In genomic region chr9:111922324-111923013, GRCh38 we compare ENCODE assay signal across 22 cellular contexts. TPM values are rescaled to one million over a fixed set of nuclear protein-coding genes. Genes with fewer than 3 reads are reported as not detected.
DNase-seq lines count a peak whose midpoint lies in the region; ATAC-seq, FAIRE-seq and TF ChIP-seq lines count a peak whose summit lies in the region.
"Had no signal": no experiment of that assay in that cellular context is flagged by ENCODE, and none has a peak within 500 bp of the region (broad histone marks: within the 10 kb centered on the region; RNA-seq: fewer than 3 reads in every experiment).

No MANE protein-coding gene starts in this region.

- H3K27ac ChIP-seq in SU-DHL-6 (ENCODE audit: low read depth, low read length): peak overlapping the region; percentile 25; the same call in 1 of the 2 replicates
- H3K27ac ChIP-seq in osteoblast (ENCODE audit: low read depth, low read length): peak overlapping the region; percentile 0
- H3K27ac ChIP-seq in HepG2 (ENCODE audit: extremely low read length, insufficient read depth, low read length): no peak overlapping the region
- H3K27ac ChIP-seq: gastroesophageal sphincter, suprapubic skin had no signal

- H3K79me2 ChIP-seq in SU-DHL-6 (ENCODE audit: insufficient read depth, low read length) (peaks cover 62% of the 10 kb centered on the region), osteoblast (ENCODE audit: insufficient read depth, low read length) (peaks cover 88% of the 10 kb centered on the region), HepG2 (ENCODE audit: insufficient read depth, low read length) (no peaks in the 10 kb centered on the region)

- H3K4me1 ChIP-seq in osteoblast (ENCODE audit: insufficient read depth, low read length) (peaks cover 39% of the 10 kb centered on the region), HepG2 (ENCODE audit: insufficient read depth, low read length) (peaks cover 3% of the 10 kb centered on the region)

- no peaks in the 10 kb centered on the region for H3K9me3 ChIP-seq in SU-DHL-6 (ENCODE audit: insufficient read depth, low read length)
- no peaks in the 10 kb centered on the region for H3K9me3 ChIP-seq in osteoblast (ENCODE audit: low read depth, low read length)
- H3K9me3 ChIP-seq in HepG2 (ENCODE audit: low read length): no peaks in the 10 kb centered on the region
- H3K9me3 ChIP-seq: gastroesophageal sphincter, suprapubic skin had no signal

- no peaks in the 10 kb centered on the region for H3K27me3 ChIP-seq in SU-DHL-6 (ENCODE audit: low read length)
- H3K27me3 ChIP-seq in osteoblast (ENCODE audit: insufficient read depth, low read length): no peaks in the 10 kb centered on the region
- no peaks in the 10 kb centered on the region for H3K27me3 ChIP-seq in HepG2 (ENCODE audit: control insufficient read depth in 1 of 2, insufficient read depth in 2 of 2, low read length in 2 of 2)
- H3K27me3 ChIP-seq: gastroesophageal sphincter, suprapubic skin had no signal

- no peak overlapping the region for H2AFZ ChIP-seq in SU-DHL-6 (ENCODE audit: low read depth, low read length, severe bottlenecking)
- no peak overlapping the region for H2AFZ ChIP-seq in osteoblast (ENCODE audit: low read length)
- no peak overlapping the region for H2AFZ ChIP-seq in HepG2 (ENCODE audit: low read length)

- POLR2A ChIA-PET in HepG2 (lab: Yijun Ruan, JAX): no interaction called here

- H3F3A ChIP-seq in SU-DHL-6 (ENCODE audit: insufficient read depth): peaks cover 56% of the 10 kb centered on the region

- CTCF ChIA-PET in HepG2 (lab: Yijun Ruan, JAX; ENCODE audit: low intra/inter-chr PET ratio, low total read pairs): no interaction called here

- no peak overlapping the region for H3K9ac ChIP-seq in SU-DHL-6 (ENCODE audit: low read length)
- H3K9ac ChIP-seq in HepG2 (ENCODE audit: insufficient read depth, low read depth, low read length): no peak overlapping the region

- H3K36me3 ChIP-seq in SU-DHL-6 (ENCODE audit: low read length): peaks cover 18% of the 10 kb centered on the region
- H3K36me3 ChIP-seq in osteoblast (ENCODE audit: insufficient read depth, low read length): peaks cover 88% of the 10 kb centered on the region
- peaks cover 2 to 3% of the 10 kb centered on the region in 2 experiments; a peak in 3 of 5 replicates for H3K36me3 ChIP-seq in HepG2 (replicated peaks in 1 of 2; ENCODE audit: control insufficient read depth in 1 of 2, insufficient read depth in 2 of 2, low read length in 2 of 2)

- no peaks in the 10 kb centered on the region for H3K9me2 ChIP-seq in SU-DHL-6 (replicated peaks; ENCODE audit: insufficient read depth, low read length)

- TF ChIP-seq POLR2A in HepG2 (IDR thresholded peaks at IDR 0.05; ENCODE audit: insufficient read depth in 1 of 2, low read depth in 2 of 2, low read length in 2 of 2): no peak

- ATAC-seq in HG03469 (IDR thresholded peaks at IDR 0.05; ENCODE audit: unreplicated experiment) (no peak), HepG2 (no peak)
- ATAC-seq: esophagus mucosa, gastroesophageal sphincter, left colon, WTC11 had no signal

- TF ChIP-seq RAD21 in HepG2 (CRISPR knock-in tag; IDR thresholded peaks at IDR 0.05): no peak

- H3K4me3 ChIP-seq in SU-DHL-6 (ENCODE audit: insufficient read depth, low read length, poor library complexity, severe bottlenecking) (no peak overlapping the region), osteoblast (ENCODE audit: insufficient read depth, low read length) (no peak overlapping the region), HepG2 (replicated peaks in 1 of 3; ENCODE audit: insufficient read depth in 1 of 3, low read depth in 2 of 3, low read length in 3 of 3) (no peak overlapping the region)
- H3K4me3 ChIP-seq: gastroesophageal sphincter, suprapubic skin had no signal

- no peak for FAIRE-seq in HepG2 (lab: Jason Lieb, UNC)

- no peaks in the 10 kb centered on the region for H4K20me1 ChIP-seq in SU-DHL-6 (ENCODE audit: low read depth, low read length)
- H4K20me1 ChIP-seq in osteoblast (ENCODE audit: insufficient read depth, low read length): peaks cover 35% of the 10 kb centered on the region
- no peaks in the 10 kb centered on the region for H4K20me1 ChIP-seq in HepG2 (ENCODE audit: insufficient read depth, low read length)

- TF ChIP-seq CTCF in SU-DHL-6 (IDR thresholded peaks at IDR 0.05; ENCODE audit: insufficient read depth, low read length, poor library complexity, severe bottlenecking) (no peak), osteoblast (IDR thresholded peaks at IDR 0.05; ENCODE audit: extremely low read depth, low read depth, low read length) (no peak), HepG2 (CRISPR knock-in tag; IDR thresholded peaks at IDR 0.05) (no peak)

- TF ChIP-seq EP300 in HepG2 (IDR thresholded peaks at IDR 0.05; ENCODE audit: low read depth in 2 of 2, low read length in 2 of 2) (no peak), HepG2 (CRISPR knock-in tag; IDR thresholded peaks at IDR 0.05; ENCODE audit: borderline replicate concordance) (no peak)

- no TSS peak for BruUV-seq in HepG2 (replicated peaks; lab: Mats Ljungman, UMichigan)

- intact Hi-C loops in HepG2 (cut with micrococcal nuclease; ENCODE audit: unreplicated experiment): no loop called here

- no peak overlapping the region for H3K4me2 ChIP-seq in SU-DHL-6 (ENCODE audit: low read depth, low read length, poor library complexity, severe bottlenecking)
- H3K4me2 ChIP-seq in osteoblast (ENCODE audit: insufficient read depth, low read length): no peak overlapping the region
- H3K4me2 ChIP-seq in HepG2 (ENCODE audit: low read depth, low read length): no peak overlapping the region

- in situ Hi-C loops in HepG2 (cut with HindIII; ENCODE audit: extremely low pct_ligation_motif_present, low pct_unique_long_range_greater_than_20kb): no loop called here

- peak; percentile 35 for DNase-seq in NCI-H2171 treated with DMSO at 0.1 percent for 48 hours (lab: John Stamatoyannopoulos, UW)
- no peak for DNase-seq in NCI-H2171 (lab: John Stamatoyannopoulos, UW)
- peak; percentile 63 for DNase-seq in NCI-H1105 (lab: John Stamatoyannopoulos, UW)
- DNase-seq in osteoblast (ENCODE audit: insufficient read length, low spot score, missing footprints): no peak
- no peak for DNase-seq in NAMALWA (ENCODE audit: low spot score)
- no peak for DNase-seq in HepG2 (ENCODE audit: low spot score)
- DNase-seq: ACHN; activated CD4-positive, alpha-beta memory T cell treated with anti-CD3 and anti-CD28 coated beads, Interleukin-2, amount 10 ng/mL, durations not matched to agents 7 days and 5 days; activated naive CD4-positive, alpha-beta T cell treated with anti-CD3 and anti-CD28 coated beads for 36 hours; activated T-cell treated with anti-CD3 and anti-CD28 coated beads, Interleukin-2, amount 50 U/mL, for 1 hour; central memory CD4-positive, alpha-beta T cell; DMS53; left colon; MV-4-11; retina; SIG-M5 had no signal

TF ChIP-seq in HepG2, 621 proteins besides CTCF, POLR2A, EP300 and RAD21:
- TF ChIP-seq KLF16 (CRISPR knock-in tag; IDR thresholded peaks at IDR 0.05): no peak
- TF ChIP-seq GZF1 (CRISPR knock-in tag; IDR thresholded peaks at IDR 0.05): no peak
- no peak for TF ChIP-seq ATF4 (CRISPR knock-in tag; IDR thresholded peaks at IDR 0.05)
- no peak for TF ChIP-seq ZNF10 (CRISPR knock-in tag; IDR thresholded peaks at IDR 0.05; ENCODE audit: borderline replicate concordance, low read depth)
- TF ChIP-seq HINFP (CRISPR knock-in tag; IDR thresholded peaks at IDR 0.05; ENCODE audit: low read depth): no peak
TF ChIP-seq in HepG2: peak in this region for 0.

RNA-seq across cellular contexts. Expression of gene UGCG, which starts 25.9 kb away (rescaled TPM):
- total RNA-seq in osteoblast (118 and 121 TPM in 2 replicates), HepG2 (2016; rRNA removed; fragmentation: Illumina TruSeq; extraction: Trizol) (9.7 and 13.9 TPM in 2 replicates)
- 1.7 and 3.0 TPM in 2 replicates for total RNA-seq in HepG2 (2016; cell fraction: cytosol; rRNA removed; fragmentation: Illumina TruSeq; extraction: Trizol; ENCODE audit: low read depth)
- 9.4 and 13.3 TPM in 2 replicates for total RNA-seq in HepG2 (2016; cell fraction: insoluble cytoplasmic fraction; rRNA removed; fragmentation: Illumina TruSeq; extraction: Trizol)
- total RNA-seq in HepG2 (2016; cell fraction: membrane; rRNA removed; fragmentation: Illumina TruSeq; extraction: Trizol): 5.6 and 7.5 TPM in 2 replicates
- 17.0 and 18.2 TPM in 2 replicates for total RNA-seq in HepG2 (2016; cell fraction: nucleus; rRNA removed; fragmentation: Illumina TruSeq; extraction: Trizol)
- 8.1 and 10.5 TPM in 2 replicates for polyA plus RNA-seq in HepG2 (2011; rRNA removed)
- 3.9 and 7.2 TPM in 2 replicates for polyA plus RNA-seq in HepG2 (2011; cell fraction: cytosol; rRNA removed)
- 3.6 and 4.0 TPM in 2 replicates for polyA plus RNA-seq in HepG2 (2011; cell fraction: nucleus; rRNA removed)
- polyA plus RNA-seq in HepG2 (2012): 7.5 and 8.2 TPM in 2 replicates
- 0.66 and 0.74 TPM in 2 replicates for polyA plus RNA-seq in HepG2 (2016; cell fraction: cytosol; fragmentation: Illumina TruSeq; extraction: Trizol; ENCODE audit: low read depth)
- 6.2 and 6.3 TPM in 2 replicates for polyA plus RNA-seq in HepG2 (2016; cell fraction: insoluble cytoplasmic fraction; fragmentation: Illumina TruSeq; extraction: Trizol; ENCODE audit: low read depth)
- polyA plus RNA-seq in HepG2 (2016; cell fraction: membrane; fragmentation: Illumina TruSeq; extraction: Trizol; ENCODE audit: low read depth): 1.9 and 2.5 TPM in 2 replicates
- polyA plus RNA-seq in HepG2 (2016; cell fraction: nucleus; fragmentation: Illumina TruSeq; extraction: Trizol; ENCODE audit: insufficient read depth, low read depth): 15.4 and 15.5 TPM in 2 replicates
- 6.6 and 14.5 TPM in 2 replicates for polyA minus RNA-seq in HepG2 (2011; rRNA and poly(A)+ RNA removed; ENCODE audit: low replicate concordance)
- polyA minus RNA-seq in HepG2 (2011; cell fraction: cytosol; rRNA and poly(A)+ RNA removed): 14.6 and 14.9 TPM in 2 replicates
- polyA minus RNA-seq in HepG2 (2011; cell fraction: nucleus; rRNA and poly(A)+ RNA removed): 15.7 and 19.0 TPM in 2 replicates

Comparison
In these comparisons a context has a peak if more than half of its experiments do, and no peak if none do; other contexts are left out.
1. DNase-seq: peak in NCI-H2171 treated with DMSO at 0.1 percent for 48 hours (single experiment) and NCI-H1105 (single experiment); none in NCI-H2171 (single experiment), osteoblast (single experiment), NAMALWA (single experiment) and HepG2 (single experiment).